ENCODE assay signal across 14 cellular contexts in the genomic region with DNA sequence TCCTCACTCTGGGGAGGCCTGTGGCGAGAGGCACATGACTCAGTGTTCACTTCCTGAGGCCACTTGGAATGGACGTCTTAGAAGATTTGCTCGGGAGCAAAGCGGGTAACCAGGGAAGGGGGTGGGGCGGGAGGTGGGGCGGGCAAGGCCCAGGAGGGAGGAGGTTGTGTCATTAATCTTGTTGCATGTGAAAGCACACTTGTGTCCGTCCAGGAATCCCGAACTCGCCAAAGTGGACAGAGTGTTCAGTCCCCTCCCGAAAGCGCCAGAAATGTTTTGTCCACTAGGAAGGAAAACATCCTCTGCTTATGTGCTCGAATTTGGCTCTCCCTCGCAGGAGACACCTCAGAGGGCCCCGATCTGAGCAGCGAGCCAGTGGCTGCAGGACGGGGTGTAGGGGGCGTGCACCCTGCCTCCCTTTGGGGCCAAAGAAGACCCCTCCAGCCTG.
DNase-seq lines count a peak whose midpoint lies in the region; ATAC-seq, FAIRE-seq and TF ChIP-seq lines count a peak whose summit lies in the region.
"Had no signal": no experiment of that assay in that cellular context is flagged by ENCODE, and none has a peak within 500 bp of the region (broad histone marks: within the 10 kb centered on the region; RNA-seq: fewer than 3 reads in every experiment).

No MANE protein-coding gene starts in this region.

- H3K9ac ChIP-seq in K562 (ENCODE audit: insufficient read depth in 1 of 2, low read depth in 2 of 2, low read length in 2 of 2): peak overlapping the region in 1 of 2 experiments; percentile 29; a peak in 1 of 4 replicates

- in situ Hi-C loops in K562 (cut with MboI): no loop called here

- H3K36me3 ChIP-seq in K562 (ENCODE audit: control insufficient read depth, insufficient read depth, low read length) (no peaks in the 10 kb centered on the region), psoas muscle (ENCODE audit: insufficient read depth in 1 of 2, low read depth in 1 of 2) (no peaks in the 10 kb centered on the region)

- FAIRE-seq in K562 (lab: Jason Lieb, UNC): no peak
- no peak for FAIRE-seq in frontal cortex (lab: Jason Lieb, UNC)

- H4K20me1 ChIP-seq in K562 (replicated peaks; ENCODE audit: control insufficient read depth, insufficient read depth, low read length): peaks cover 22% of the 10 kb centered on the region

- no peak overlapping the region for H3K4me2 ChIP-seq in K562 (ENCODE audit: insufficient read depth, low read length)

- no TSS peak for BruUV-seq in K562 (replicated peaks; lab: Mats Ljungman, UMichigan)

- DNase-seq in AG08395 (ENCODE audit: low spot score) (peak; percentile 55), K562 (ENCODE audit: extremely low read depth in 1 of 4, low spot score in 3 of 4) (no peak), hepatic stellate cell (ENCODE audit: low spot score) (peak; percentile 88), psoas muscle (peak; percentile 78 to 93), kidney tubule cell (ENCODE audit: low spot score) (no peak), COR-L47 (lab: John Stamatoyannopoulos, UW) (no peak), frontal cortex (ENCODE audit: low spot score in 2 of 2) (no peak)
- DNase-seq: activated CD4-positive, alpha-beta memory T cell treated with anti-CD3 and anti-CD28 coated beads, Interleukin-2, amount 10 ng/mL, durations not matched to agents 7 days and 5 days; GF-D8; NCI-H1092 treated with DMSO at 0.1 percent for 48 hours; NCI-H82; stimulated activated naive CD4-positive, alpha-beta T cell had no signal

- H3K4me1 ChIP-seq in K562 (replicated peaks in 1 of 2; ENCODE audit: control insufficient read depth in 2 of 2, insufficient read depth in 2 of 2, low read length in 2 of 2) (peaks cover 0 to 4% of the 10 kb centered on the region in 2 experiments; a peak in 1 of 5 replicates), psoas muscle (peaks cover 31% of the 10 kb centered on the region)

- H3K27ac ChIP-seq in K562 (ENCODE audit: extremely low read depth, low read depth, low read length) (no peak overlapping the region), psoas muscle (peak overlapping the region; percentile 32)
- H3K27ac ChIP-seq: HL-60 had no signal

- H3K9me3 ChIP-seq in K562 (replicated peaks; ENCODE audit: control insufficient read depth, insufficient read depth, low read depth, low read length): no peaks in the 10 kb centered on the region
- no peaks in the 10 kb centered on the region for H3K9me3 ChIP-seq in psoas muscle

- H2AFZ ChIP-seq in K562 (ENCODE audit: low read depth, low read length): no peak overlapping the region

- H3K27me3 ChIP-seq in K562 (ENCODE audit: control insufficient read depth in 2 of 2, insufficient read depth in 2 of 2, low read length in 2 of 2) (peaks cover 58 to 93% of the 10 kb centered on the region in 2 experiments), psoas muscle (ENCODE audit: insufficient read depth in 3 of 3, low read length in 2 of 3) (no peaks in the 10 kb centered on the region)

- intact Hi-C loops in K562 (cut with micrococcal nuclease) (no loop called here), psoas muscle (cut with DNase I) (loop anchor here in 1 of 2 donors (5.0 kb wide), 1 partner anchor 65 kb away; no protein-coding TSS in a partner anchor)

- H3K4me3 ChIP-seq in K562 (no peak overlapping the region), psoas muscle (peak overlapping the region; percentile 10)

- WGBS in K562 (ENCODE audit: insufficient coverage, low coverage, missing lambda C conversion rate): 0% methylated on average over 8 of the region's 17 CpGs
- 10 to 46% (median 15%) methylated on average over 16 to 17 of the region's 17 CpGs for WGBS in psoas muscle, 3 donors

- peaks cover 4% of the 10 kb centered on the region for H3K9me1 ChIP-seq in K562 (ENCODE audit: control insufficient read depth, insufficient read depth, low read length)

- H3K79me2 ChIP-seq in K562 (ENCODE audit: control insufficient read depth, insufficient read depth, low read length): no peaks in the 10 kb centered on the region

- POLR2A ChIA-PET in K562 (lab: Yijun Ruan, JAX): interaction anchor here (0.7 to 1.1 kb wide), 2 partner anchors 8 to 37 kb away, joined by 3 read pairs; no protein-coding TSS in a partner anchor

- CTCF ChIA-PET in K562 (lab: Yijun Ruan, JAX; ENCODE audit: low intra/inter-chr PET ratio): no interaction called here

- TF ChIP-seq EP300 in K562 (IDR thresholded peaks at IDR 0.05; ENCODE audit: low read length): no peak

- TF ChIP-seq POLR2A in K562 (conservative IDR thresholded peaks at IDR 0.05): no peak

- ATAC-seq in K562 (no peak), psoas muscle (peak; percentile 55 to 90 (median 86)), HG02623 (IDR thresholded peaks at IDR 0.05; ENCODE audit: unreplicated experiment) (no peak)

- TF ChIP-seq CTCF in K562 (IDR thresholded peaks at IDR 0.05 in 2 of 3, conservative IDR thresholded peaks at IDR 0.05 in 1 of 3; ENCODE audit: insufficient read depth in 2 of 3, low read depth in 1 of 3, low read length in 3 of 3) (no peak), psoas muscle (IDR thresholded peaks at IDR 0.05) (no peak)

- TF ChIP-seq RAD21 in K562 (CRISPR knock-in tag; conservative IDR thresholded peaks at IDR 0.05 in 1 of 2, IDR thresholded peaks at IDR 0.05 in 1 of 2): no peak

TF ChIP-seq in K562, 482 proteins besides CTCF, POLR2A, EP300 and RAD21:
- TF ChIP-seq, protein P1, sequence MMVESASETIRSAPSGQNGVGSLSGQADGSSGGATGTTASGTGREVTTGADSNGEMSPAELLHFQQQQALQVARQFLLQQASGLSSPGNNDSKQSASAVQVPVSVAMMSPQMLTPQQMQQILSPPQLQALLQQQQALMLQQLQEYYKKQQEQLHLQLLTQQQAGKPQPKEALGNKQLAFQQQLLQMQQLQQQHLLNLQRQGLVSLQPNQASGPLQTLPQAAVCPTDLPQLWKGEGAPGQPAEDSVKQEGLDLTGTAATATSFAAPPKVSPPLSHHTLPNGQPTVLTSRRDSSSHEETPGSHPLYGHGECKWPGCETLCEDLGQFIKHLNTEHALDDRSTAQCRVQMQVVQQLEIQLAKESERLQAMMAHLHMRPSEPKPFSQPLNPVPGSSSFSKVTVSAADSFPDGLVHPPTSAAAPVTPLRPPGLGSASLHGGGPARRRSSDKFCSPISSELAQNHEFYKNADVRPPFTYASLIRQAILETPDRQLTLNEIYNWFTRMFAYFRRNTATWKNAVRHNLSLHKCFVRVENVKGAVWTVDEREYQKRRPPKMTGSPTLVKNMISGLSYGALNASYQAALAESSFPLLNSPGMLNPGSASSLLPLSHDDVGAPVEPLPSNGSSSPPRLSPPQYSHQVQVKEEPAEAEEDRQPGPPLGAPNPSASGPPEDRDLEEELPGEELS (CRISPR knock-in tag; IDR thresholded peaks at IDR 0.05; ENCODE audit: borderline replicate concordance): no peak
- TF ChIP-seq MEIS2 (IDR thresholded peaks at IDR 0.05; ENCODE audit: partially characterized antibody) (peak; percentile 11), STAG1 (CRISPR knock-in tag; IDR thresholded peaks at IDR 0.05; ENCODE audit: borderline replicate concordance) (no peak), EGR1 (conservative IDR thresholded peaks at IDR 0.05) (no peak)

Comparison
In these comparisons a context has a peak if more than half of its experiments do, and no peak if none do; other contexts are left out.
1. DNase-seq: peak in AG08395 (single experiment), hepatic stellate cell (single experiment) and psoas muscle (2 of 2); none in K562 (0 of 4), kidney tubule cell (single experiment), COR-L47 (single experiment) and frontal cortex (0 of 2).
2. ATAC-seq: peak in psoas muscle (4 of 4); none in K562 (single experiment) and HG02623 (single experiment).